In genomic region chr4:88616275-88616996, GRCh38 we compare ENCODE assay signal across 13 cellular contexts. TPM values are rescaled to one million over a fixed set of nuclear protein-coding genes. Genes with fewer than 3 reads are reported as not detected.
DNase-seq lines count a peak whose midpoint lies in the region; ATAC-seq, FAIRE-seq and TF ChIP-seq lines count a peak whose summit lies in the region.
"Had no signal": no experiment of that assay in that cellular context is flagged by ENCODE, and none has a peak within 500 bp of the region (broad histone marks: within the 10 kb centered on the region; RNA-seq: fewer than 3 reads in every experiment).

No MANE protein-coding gene starts in this region.

- H3K4me1 ChIP-seq in keratinocyte (ENCODE audit: control insufficient read depth, extremely low read depth, insufficient read depth, low read length), result peaks cover 55% of the 10 kb centered on the region

- peaks cover 31% of the 10 kb centered on the region for H3K79me2 ChIP-seq in keratinocyte (ENCODE audit: control insufficient read depth, insufficient read depth, low read length)

- intact Hi-C loops in head of caudate nucleus (cut with DNase I), result no loop called here

- no peak overlapping the region for H3K4me3 ChIP-seq in keratinocyte (ENCODE audit: control insufficient read depth in 2 of 3, extremely low read depth in 1 of 3, insufficient read depth in 2 of 3, low read depth in 1 of 3, low read length in 3 of 3)
- H3K4me3 ChIP-seq: mucosa of descending colon, Peyer's patch had no signal

- H3K9ac ChIP-seq in keratinocyte (ENCODE audit: control insufficient read depth, extremely low read depth, insufficient read depth, low read length), result no peak overlapping the region

- no peaks in the 10 kb centered on the region for H3K9me1 ChIP-seq in keratinocyte (ENCODE audit: control insufficient read depth, extremely low read depth, insufficient read depth, low read length)

- H4K20me1 ChIP-seq in keratinocyte (ENCODE audit: control insufficient read depth, extremely low read depth, insufficient read depth, low read length), result no peaks in the 10 kb centered on the region

- peak; percentile 91 for FAIRE-seq in keratinocyte (lab: Jason Lieb, UNC)

- H3K4me2 ChIP-seq in keratinocyte (ENCODE audit: control insufficient read depth, extremely low read depth, insufficient read depth, low read depth, low read length), result peak overlapping the region; percentile 24

- TF ChIP-seq CTCF in keratinocyte (optimal IDR thresholded peaks at IDR 0.05 in 1 of 3, IDR thresholded peaks at IDR 0.05 in 1 of 3, conservative IDR thresholded peaks at IDR 0.05 in 1 of 3; ENCODE audit: extremely low read depth in 1 of 3, insufficient read depth in 2 of 3, low read length in 3 of 3), result no peak

- no peak for ATAC-seq in esophagus mucosa
- ATAC-seq: effector memory CD8-positive, alpha-beta T cell; mucosa of descending colon; sciatic nerve had no signal

- dilution Hi-C loops in keratinocyte (cut with MboI; ENCODE audit: extremely low pct_ligation_motif_present, low sequenced_read_pairs), result no loop called here

- peak overlapping the region; percentile 61 for H3K27ac ChIP-seq in keratinocyte (ENCODE audit: control insufficient read depth, insufficient read depth, low read length)
- H3K27ac ChIP-seq: Peyer's patch had no signal

- peaks cover under 1 to 5% of the 10 kb centered on the region in 2 experiments for H3K36me3 ChIP-seq in keratinocyte (ENCODE audit: control insufficient read depth in 2 of 2, extremely low read depth in 1 of 2, insufficient read depth in 2 of 2, low read length in 2 of 2)
- H3K36me3 ChIP-seq: Peyer's patch had no signal

- H3K27me3 ChIP-seq in keratinocyte (ENCODE audit: control insufficient read depth, extremely low read depth, insufficient read depth, low read length), result no peaks in the 10 kb centered on the region
- H3K27me3 ChIP-seq: Peyer's patch had no signal

- H2AFZ ChIP-seq in keratinocyte (ENCODE audit: control insufficient read depth, low read length), result no peak overlapping the region

- peak; percentile 81 for DNase-seq in A172 (ENCODE audit: low spot score)
- peak; percentile 88 for DNase-seq in GM04504 (ENCODE audit: low read depth)
- peak; percentile 52 for DNase-seq in amniotic stem cell (lab: John Stamatoyannopoulos, UW)
- DNase-seq in keratinocyte (ENCODE audit: low read depth, low spot score), result no peak
- no peak for DNase-seq in head of caudate nucleus
- no peak for DNase-seq in NCI-H1417 treated with DMSO at 0.1 percent for 48 hours (lab: John Stamatoyannopoulos, UW)
- no peak for DNase-seq in activated T-cell treated with anti-CD3 and anti-CD28 coated beads for 4 hours
- DNase-seq: activated naive CD8-positive, alpha-beta T cell treated with anti-CD3 and anti-CD28 coated beads, Interleukin-2, amount 10 ng/mL, durations not matched to agents 7 days and 5 days; effector memory CD8-positive, alpha-beta T cell; mucosa of descending colon; Peyer's patch had no signal

- H3K9me3 ChIP-seq in keratinocyte (ENCODE audit: control insufficient read depth, low read depth, low read length), result no peaks in the 10 kb centered on the region
- H3K9me3 ChIP-seq: mucosa of descending colon, Peyer's patch had no signal

RNA-seq across cellular contexts. Expression of gene HERC3, which starts 24.2 kb away (rescaled TPM):
- total RNA-seq in A172 (2014; rRNA removed; shearing (Covaris generic)), result 2.8 and 3.7 TPM in 2 replicates
- polyA plus RNA-seq in keratinocyte, result 24.8 to 26.6 TPM (median 26.3 TPM) in 3 replicates
- polyA plus RNA-seq in keratinocyte (2011; ENCODE audit: low read depth), result 10.8 TPM
- 12.7 and 23.9 TPM in 2 replicates for polyA plus RNA-seq in keratinocyte (2011; cell fraction: cytosol; rRNA removed)
- 40.0 and 44.5 TPM in 2 replicates for polyA plus RNA-seq in keratinocyte (2011; cell fraction: nucleus; rRNA removed)
- polyA plus RNA-seq in keratinocyte (2012; ENCODE audit: low replicate concordance), result 18.3 and 18.8 TPM in 2 replicates
- 19.3 to 59.5 TPM (median 46.1 TPM) in 3 replicates for polyA minus RNA-seq in keratinocyte
- polyA minus RNA-seq in keratinocyte (2011; cell fraction: cytosol; rRNA and poly(A)+ RNA removed), result 14.4 TPM
- polyA minus RNA-seq in keratinocyte (2011; cell fraction: nucleus; rRNA and poly(A)+ RNA removed), result 48.5 and 93.5 TPM in 2 replicates
- 20.9 TPM for total RNA-seq in esophagus mucosa

Comparison
In these comparisons a context has a peak if more than half of its experiments do, and no peak if none do; other contexts are left out.
1. DNase-seq: peak in A172 (single experiment), GM04504 (single experiment) and amniotic stem cell (single experiment); none in keratinocyte (single experiment), head of caudate nucleus (0 of 42), NCI-H1417 treated with DMSO at 0.1 percent for 48 hours (single experiment) and activated T-cell treated with anti-CD3 and anti-CD28 coated beads for 4 hours (single experiment).